ENCODE assay signal across 8 cellular contexts in the genomic region with DNA sequence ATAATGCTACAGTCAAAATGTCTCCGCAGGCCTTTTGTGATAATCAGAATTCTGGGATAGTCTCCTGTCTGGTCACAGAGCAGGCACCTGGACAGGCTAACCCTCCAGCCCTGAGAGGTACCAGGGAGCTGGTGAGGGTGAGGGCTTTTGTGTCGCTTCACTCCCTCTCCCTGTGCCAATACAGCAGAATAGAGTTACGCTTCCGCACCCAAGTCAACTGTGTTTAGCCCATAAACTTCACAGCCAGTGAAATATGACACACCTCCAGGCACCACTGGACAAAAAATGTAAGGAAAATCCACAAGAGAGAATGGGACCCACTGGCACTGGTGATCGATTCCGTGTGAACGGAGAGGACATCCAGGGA. TPM values are rescaled to one million over a fixed set of nuclear protein-coding genes. Genes with fewer than 3 reads are reported as not detected.
A peak's percentile ranks its signal among the peaks of the same experiment; 100 is the strongest.
DNase-seq lines count a peak whose midpoint lies in the region; ATAC-seq and TF ChIP-seq lines count a peak whose summit lies in the region.

No MANE protein-coding gene starts in this region.

- no peaks in the 10 kb centered on the region for H3K9me3 ChIP-seq in heart right ventricle

- peaks cover 41% of the 10 kb centered on the region for H3K4me1 Mint-ChIP-seq in brain

- H3K27me3 ChIP-seq in heart right ventricle: no peaks in the 10 kb centered on the region

- H3K4me3 Mint-ChIP-seq in brain: peak overlapping the region; percentile 96 to 98 (median 97)

- TF ChIP-seq CTCF in heart right ventricle (IDR thresholded peaks at IDR 0.05) (no peak), brain (conservative IDR thresholded peaks at IDR 0.05) (no peak)

- H3K27me3 Mint-ChIP-seq in brain: peaks cover 11% of the 10 kb centered on the region

- peak overlapping the region; percentile 85 to 98 (median 93) for H3K27ac Mint-ChIP-seq in brain

- no peak for ATAC-seq in heart right ventricle
- no peak for ATAC-seq in left cardiac atrium
- no peak for ATAC-seq in HG03457 (IDR thresholded peaks at IDR 0.05; ENCODE audit: unreplicated experiment)
- ATAC-seq in GM18511 (IDR thresholded peaks at IDR 0.05; ENCODE audit: unreplicated experiment): no peak
- no peak for ATAC-seq in GM21526 (IDR thresholded peaks at IDR 0.05; ENCODE audit: low FRiP score, unreplicated experiment)

- DNase-seq in heart right ventricle (no peak), left cardiac atrium (no peak), mesenteric fat pad (ENCODE audit: low spot score) (peak; percentile 20), 8988T (no peak)

- H3K4me1 ChIP-seq in heart right ventricle: peaks cover 8 to 71% (median 55%) of the 10 kb centered on the region in 9 donors

- H3K27ac ChIP-seq in heart right ventricle: peak overlapping the region in 4 of 10 donors; percentile 90 to 98 (median 92)

- H3K9me3 Mint-ChIP-seq in brain: no peaks in the 10 kb centered on the region

- H3K4me3 ChIP-seq in heart right ventricle: peak overlapping the region in 9 of 10 donors; percentile 87 to 100 (median 99)

- H3K36me3 Mint-ChIP-seq in brain: no peaks in the 10 kb centered on the region

- WGBS in heart right ventricle, 2 donors: 52 to 61% methylated on average over 7 of the region's 7 CpGs

- intact Hi-C loops in heart right ventricle (cut with DNase I) (loop anchor here in 2 of 10 donors (5.0 to 10.0 kb wide), 3 partner anchors 146 to 246 kb away; partner anchors contain the start of gene SLC49A3 (in 1 of the 2)), left cardiac atrium (cut with DNase I) (loop anchor here in 1 of 2 donors (5.0 kb wide), 1 partner anchor 41 kb away; the partner anchor contains the start of gene DGKQ)

- H3K36me3 ChIP-seq in heart right ventricle: peaks cover 0 to 5% (median 0%) of the 10 kb centered on the region in 9 donors

RNA-seq across cellular contexts. Expression of gene GAK, which starts 1.3 kb away (rescaled TPM):
- 10 to 100 TPM; 21.0 to 38.1 (median 26.9) TPM for total RNA-seq in heart right ventricle
- polyA plus RNA-seq in heart right ventricle: 100 to 1,000 TPM in 1 of 2 donors, 10 to 100 TPM in 1; 48.6 to 105 TPM
- 10 to 100 TPM; 38.1 to 43.2 TPM for total RNA-seq in left cardiac atrium
- polyA plus RNA-seq in brain (ENCODE audit: insufficient read depth, low read depth, low replicate concordance): 71.3 TPM
- total RNA-seq in mesenteric fat pad: 91.3 TPM

RNA-seq across cellular contexts. Expression of gene TMEM175, which starts 1.4 kb away (rescaled TPM):
- total RNA-seq in heart right ventricle: 10 to 100 TPM; 15.6 to 27.9 (median 19.0) TPM
- 10 to 100 TPM; 16.3 to 49.6 TPM for polyA plus RNA-seq in heart right ventricle
- 10 to 100 TPM; 17.9 to 20.7 TPM for total RNA-seq in left cardiac atrium
- 61.5 TPM for polyA plus RNA-seq in brain (ENCODE audit: insufficient read depth, low read depth, low replicate concordance)
- 27.7 TPM for total RNA-seq in mesenteric fat pad

RNA-seq across cellular contexts. Expression of gene DGKQ, which starts 42.6 kb away (rescaled TPM):
- 1 to 10 TPM; 2.8 to 5.2 (median 3.8) TPM for total RNA-seq in heart right ventricle
- 1 to 10 TPM; 3.6 to 4.9 TPM for polyA plus RNA-seq in heart right ventricle
- total RNA-seq in left cardiac atrium: 1 to 10 TPM; 5.1 to 5.6 TPM
- polyA plus RNA-seq in brain (ENCODE audit: insufficient read depth, low read depth, low replicate concordance): 4.4 TPM
- total RNA-seq in mesenteric fat pad: 10.1 TPM

RNA-seq across cellular contexts. Expression of gene IDUA, which starts 56.0 kb away (rescaled TPM):
- total RNA-seq in heart right ventricle: 10 to 100 TPM in 1 of 10 donors, 1 to 10 TPM in 9; 6.0 to 10.4 (median 8.7) TPM
- polyA plus RNA-seq in heart right ventricle: 10 to 100 TPM in 1 of 2 donors, 1 to 10 TPM in 1; 4.6 to 13.3 TPM
- 10 to 100 TPM; 15.4 to 18.7 TPM for total RNA-seq in left cardiac atrium
- 3.6 TPM for polyA plus RNA-seq in brain (ENCODE audit: insufficient read depth, low read depth, low replicate concordance)
- total RNA-seq in mesenteric fat pad: 34.7 TPM
